9 cellular contexts compared by ENCODE assay signal in the genomic region with DNA sequence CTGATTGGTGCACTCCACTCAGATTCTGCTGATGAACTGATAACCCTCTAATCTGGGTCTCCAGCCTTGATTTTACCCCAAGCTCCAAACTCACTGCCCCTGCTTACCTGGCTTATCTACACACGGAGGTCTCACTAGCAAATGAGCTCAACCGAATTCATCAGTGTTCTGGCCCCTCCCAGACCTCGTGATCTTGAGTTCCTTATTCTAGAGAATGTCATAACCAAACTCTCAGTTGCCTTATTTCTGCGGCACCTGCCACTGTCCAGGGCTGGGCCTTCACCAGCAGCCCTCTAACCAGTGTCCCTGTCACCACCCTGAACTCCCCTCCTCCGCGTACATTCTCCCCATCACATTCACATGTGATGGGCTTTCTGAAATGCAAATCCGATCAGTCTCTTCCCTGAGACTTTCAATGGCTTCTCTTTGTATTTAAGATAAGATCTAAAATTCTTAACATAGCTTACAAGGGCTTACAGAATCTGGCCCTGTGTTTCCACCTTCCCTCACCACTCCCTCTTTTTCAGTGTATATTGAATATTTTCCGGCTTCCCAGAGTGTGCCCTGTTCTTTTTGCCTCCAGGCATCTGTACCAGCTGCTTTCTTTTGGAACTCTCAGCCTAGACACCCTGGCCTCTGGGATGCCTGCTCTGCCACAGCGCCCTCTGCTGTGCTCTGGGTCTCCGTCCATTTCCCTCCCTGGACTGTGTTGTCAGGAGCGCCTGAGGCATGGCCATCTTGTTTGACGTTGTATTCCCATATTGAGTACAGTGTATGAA. TPM values are rescaled to one million over a fixed set of nuclear protein-coding genes. Genes with fewer than 3 reads are reported as not detected.
DNase-seq lines count a peak whose midpoint lies in the region; ATAC-seq and TF ChIP-seq lines count a peak whose summit lies in the region.
"Had no signal": no experiment of that assay in that cellular context is flagged by ENCODE, and none has a peak within 500 bp of the region (broad histone marks: within the 10 kb centered on the region; RNA-seq: fewer than 3 reads in every experiment).

No MANE protein-coding gene starts in this region.

- no peak for TF ChIP-seq EP300 in upper lobe of left lung (IDR thresholded peaks at IDR 0.05)

- H3K4me1 ChIP-seq in upper lobe of left lung, result peaks cover 0 to 4% (median 2%) of the 10 kb centered on the region in 4 donors

- H3K4me3 Mint-ChIP-seq in activated CD4-positive, alpha-beta memory T cell treated with anti-CD3 and anti-CD28 coated beads for 36 hours, result peak overlapping the region; percentile 61
- peak overlapping the region; percentile 72 for H3K4me3 Mint-ChIP-seq in natural killer cell treated with Interleukin-12 subunit alpha and Interleukin-12 subunit beta and Interleukin-15 and Interleukin-18, amount 100 ng/mL, for 72 hours

- H3K27ac ChIP-seq in upper lobe of left lung, result peak overlapping the region in 1 of 4 donors; percentile 4

- intact Hi-C loops in activated CD4-positive, alpha-beta memory T cell treated with anti-CD3 and anti-CD28 coated beads for 36 hours (cut with micrococcal nuclease), result loop anchor here (1.0 to 10.0 kb wide), 5 partner anchors 44 to 895 kb away; a partner anchor contains a TSS

- H3K9me3 ChIP-seq in upper lobe of left lung, result no peaks in the 10 kb centered on the region
- H3K9me3 ChIP-seq: BLaER1 treated with 17β-estradiol and CSF1 and Interleukin-3, amounts not matched to agents 10 nM and 100 nM had no signal

- H3K27me3 ChIP-seq in upper lobe of left lung, result no peaks in the 10 kb centered on the region
- H3K27me3 ChIP-seq: BLaER1 treated with 17β-estradiol and CSF1 and Interleukin-3, amounts not matched to agents 10 nM and 100 nM had no signal

- ATAC-seq in natural killer cell treated with Interleukin-12 subunit alpha and Interleukin-12 subunit beta and Interleukin-15 and Interleukin-18, amount 100 ng/mL, for 72 hours, result peak; percentile 64 to 82
- peak; percentile 65 to 79 for ATAC-seq in upper lobe of left lung (ENCODE audit: low FRiP score in 2 of 2)

- DNase-seq in NCI-H1417 (lab: John Stamatoyannopoulos, UW) (peak; percentile 11 to 60 (median 15)), NCI-H1417 treated with DMSO at 0.1 percent for 48 hours (lab: John Stamatoyannopoulos, UW) (no peak), HCEC 1CT (peak; percentile 23), M059J (ENCODE audit: low read depth) (peak; percentile 46), epithelial cell of esophagus (ENCODE audit: low read depth) (peak; percentile 77), upper lobe of left lung (peak; percentile 19 to 65)
- DNase-seq in activated CD4-positive, alpha-beta memory T cell treated with anti-CD3 and anti-CD28 coated beads for 36 hours, result peak; percentile 80
- peak; percentile 64 for DNase-seq in natural killer cell treated with Interleukin-12 subunit alpha and Interleukin-12 subunit beta and Interleukin-15 and Interleukin-18, amount 100 ng/mL, for 72 hours (ENCODE audit: low spot score)

- H3K27me3 Mint-ChIP-seq in activated CD4-positive, alpha-beta memory T cell treated with anti-CD3 and anti-CD28 coated beads for 36 hours, result no peaks in the 10 kb centered on the region
- H3K27me3 Mint-ChIP-seq in natural killer cell treated with Interleukin-12 subunit alpha and Interleukin-12 subunit beta and Interleukin-15 and Interleukin-18, amount 100 ng/mL, for 72 hours, result no peaks in the 10 kb centered on the region

- no peaks in the 10 kb centered on the region for H3K9me3 Mint-ChIP-seq in activated CD4-positive, alpha-beta memory T cell treated with anti-CD3 and anti-CD28 coated beads for 36 hours
- H3K9me3 Mint-ChIP-seq in natural killer cell treated with Interleukin-12 subunit alpha and Interleukin-12 subunit beta and Interleukin-15 and Interleukin-18, amount 100 ng/mL, for 72 hours, result no peaks in the 10 kb centered on the region

- WGBS in upper lobe of left lung, 2 donors, result 88 to 90% methylated on average over 12 of the region's 12 CpGs

- POLR2A ChIA-PET in activated CD4-positive, alpha-beta memory T cell treated with anti-CD3 and anti-CD28 coated beads for 36 hours (lab: Charles Lee), result interaction anchor here (0.6 to 9.8 kb wide), 9 partner anchors 10 to 164 kb away, joined by 4 to 110 read pairs (median 11); a partner anchor contains a TSS

- TF ChIP-seq POLR2A in upper lobe of left lung (IDR thresholded peaks at IDR 0.05), result no peak

- H3K27ac Mint-ChIP-seq in activated CD4-positive, alpha-beta memory T cell treated with anti-CD3 and anti-CD28 coated beads for 36 hours, result peak overlapping the region; percentile 98
- H3K27ac Mint-ChIP-seq in natural killer cell treated with Interleukin-12 subunit alpha and Interleukin-12 subunit beta and Interleukin-15 and Interleukin-18, amount 100 ng/mL, for 72 hours, result peak overlapping the region; percentile 71 to 85

- peak; percentile 70 for TF ChIP-seq CTCF in epithelial cell of esophagus (IDR thresholded peaks at IDR 0.05; ENCODE audit: insufficient read depth, low read depth, low read length, missing control alignments)
- TF ChIP-seq CTCF in upper lobe of left lung (IDR thresholded peaks at IDR 0.05), result peak in 5 of 6 experiments; percentile 37 to 52 (median 49)

- H3K4me1 Mint-ChIP-seq in activated CD4-positive, alpha-beta memory T cell treated with anti-CD3 and anti-CD28 coated beads for 36 hours (ENCODE audit: low read depth), result peaks cover 66% of the 10 kb centered on the region
- peaks cover 25 to 33% of the 10 kb centered on the region in 2 donors for H3K4me1 Mint-ChIP-seq in natural killer cell treated with Interleukin-12 subunit alpha and Interleukin-12 subunit beta and Interleukin-15 and Interleukin-18, amount 100 ng/mL, for 72 hours (ENCODE audit: low read depth in 2 of 2)

- H3K4me3 ChIP-seq in epithelial cell of esophagus (ENCODE audit: low read length) (no peak overlapping the region), upper lobe of left lung (no peak overlapping the region)
- H3K4me3 ChIP-seq: BLaER1 treated with 17β-estradiol and CSF1 and Interleukin-3, amounts not matched to agents 10 nM and 100 nM had no signal

- CTCF ChIA-PET in activated CD4-positive, alpha-beta memory T cell treated with anti-CD3 and anti-CD28 coated beads for 36 hours (lab: Charles Lee), result interaction anchor here (0.5 to 4.1 kb wide), 21 partner anchors 8 to 336 kb away, joined by 3 to 49 read pairs (median 3); a partner anchor contains a TSS

- peaks cover 0 to 15% (median under 1%) of the 10 kb centered on the region in 4 donors for H3K36me3 ChIP-seq in upper lobe of left lung

- peaks cover 30% of the 10 kb centered on the region for H3K36me3 Mint-ChIP-seq in activated CD4-positive, alpha-beta memory T cell treated with anti-CD3 and anti-CD28 coated beads for 36 hours
- H3K36me3 Mint-ChIP-seq in natural killer cell treated with Interleukin-12 subunit alpha and Interleukin-12 subunit beta and Interleukin-15 and Interleukin-18, amount 100 ng/mL, for 72 hours, result peaks cover 6% of the 10 kb centered on the region

RNA-seq across cellular contexts. Expression of a gene that starts 31.1 kb away (rescaled TPM):
- 24.1 and 32.1 TPM in 2 replicates for total RNA-seq in M059J (2014; rRNA removed; shearing (Covaris generic))
- total RNA-seq in activated CD4-positive, alpha-beta memory T cell treated with anti-CD3 and anti-CD28 coated beads for 36 hours, result 10 to 100 TPM; 48.7 to 51.5 TPM
- 10 to 100 TPM; 45.7 to 59.7 TPM for total RNA-seq in natural killer cell treated with Interleukin-12 subunit alpha and Interleukin-12 subunit beta and Interleukin-15 and Interleukin-18, amount 100 ng/mL, for 72 hours
- 10 to 100 TPM; 28.4 to 53.5 (median 36.6) TPM for total RNA-seq in upper lobe of left lung
